In the genomic region with DNA sequence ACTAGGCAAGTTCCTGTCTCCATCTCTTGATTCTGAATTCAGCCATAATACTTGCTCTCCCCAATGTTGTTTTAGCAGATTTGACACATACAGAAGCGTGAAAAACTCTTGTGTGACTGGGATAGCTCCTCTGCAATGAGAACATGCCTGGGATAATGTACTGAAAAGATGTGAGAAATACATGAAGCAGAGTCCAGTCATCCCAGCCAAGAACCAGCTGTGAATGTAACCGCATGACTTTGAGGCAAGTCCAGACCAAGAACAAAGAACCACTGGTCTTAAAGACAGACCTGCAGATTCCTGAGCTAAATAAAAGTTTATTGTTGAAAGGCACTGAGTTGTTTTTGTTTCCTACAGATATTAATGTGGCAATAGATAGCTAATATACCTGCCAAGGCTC, we compare ENCODE assay signal across 20 cellular contexts.
"Had no signal": no experiment of that assay in that cellular context is flagged by ENCODE, and none has a peak within 500 bp of the region (broad histone marks: within the 10 kb centered on the region; RNA-seq: fewer than 3 reads in every experiment).

No MANE protein-coding gene starts in this region.

- H3K27ac ChIP-seq: prostate gland, transverse colon had no signal

- H3K36me3 ChIP-seq: prostate gland, transverse colon had no signal

- H3K4me3 Mint-ChIP-seq: activated CD8-positive, alpha-beta T cell treated with anti-CD3 and anti-CD28 coated beads, Interleukin-2, amount 10 ng/mL, durations not matched to agents 7 days and 5 days; mesothelial cell of epicardium; natural killer cell; stimulated activated naive CD8-positive, alpha-beta T cell treated with anti-CD3 and anti-CD28 coated beads, Interleukin-15, amount 100 ng/mL, for 72 hours had no signal

- ATAC-seq: activated CD8-positive, alpha-beta T cell treated with anti-CD3 and anti-CD28 coated beads, Interleukin-2, amount 10 ng/mL, durations not matched to agents 7 days and 5 days; activated naive CD4-positive, alpha-beta T cell treated with anti-CD3 and anti-CD28 coated beads, Interleukin-2, amount 50 U/mL, for 72 hours; left colon; natural killer cell; stimulated activated naive CD8-positive, alpha-beta T cell treated with anti-CD3 and anti-CD28 coated beads, Interleukin-15, amount 100 ng/mL, for 72 hours had no signal

- H3K36me3 Mint-ChIP-seq: activated naive CD4-positive, alpha-beta T cell treated with anti-CD3 and anti-CD28 coated beads, Interleukin-2, amount 50 U/mL, for 72 hours; mesothelial cell of epicardium; natural killer cell had no signal

- H3K9me3 ChIP-seq: prostate gland, transverse colon had no signal

- H3K4me1 Mint-ChIP-seq: natural killer cell; stimulated activated naive CD8-positive, alpha-beta T cell treated with anti-CD3 and anti-CD28 coated beads, Interleukin-15, amount 100 ng/mL, for 72 hours had no signal

- H3K4me1 ChIP-seq: prostate gland, transverse colon had no signal

- H3K27me3 ChIP-seq: transverse colon had no signal

- H3K4me3 ChIP-seq: lung, prostate gland, transverse colon had no signal

- H3K9me3 Mint-ChIP-seq: activated naive CD4-positive, alpha-beta T cell treated with anti-CD3 and anti-CD28 coated beads, Interleukin-2, amount 50 U/mL, for 72 hours; mesothelial cell of epicardium; stimulated activated naive CD8-positive, alpha-beta T cell treated with anti-CD3 and anti-CD28 coated beads, Interleukin-15, amount 100 ng/mL, for 72 hours had no signal

- H3K27ac Mint-ChIP-seq: activated CD8-positive, alpha-beta T cell treated with anti-CD3 and anti-CD28 coated beads, Interleukin-2, amount 10 ng/mL, durations not matched to agents 7 days and 5 days; activated naive CD4-positive, alpha-beta T cell treated with anti-CD3 and anti-CD28 coated beads, Interleukin-2, amount 50 U/mL, for 72 hours; mesothelial cell of epicardium; natural killer cell; stimulated activated naive CD8-positive, alpha-beta T cell treated with anti-CD3 and anti-CD28 coated beads, Interleukin-15, amount 100 ng/mL, for 72 hours had no signal

- DNase-seq: activated CD4-positive, alpha-beta T cell treated with anti-CD3 and anti-CD28 coated beads for 1 hour; activated CD4-positive, alpha-beta T cell treated with anti-CD3 and anti-CD28 coated beads, Interleukin-2, amount 50 U/mL, for 1 hour; activated CD8-positive, alpha-beta T cell treated with anti-CD3 and anti-CD28 coated beads, Interleukin-2, amount 10 ng/mL, durations not matched to agents 7 days and 5 days; activated T-cell treated with anti-CD3 and anti-CD28 coated beads, Interleukin-2, amount 50 U/mL, for 1 hour; aorta; effector CD4-positive, alpha-beta T cell; foreskin melanocyte; islet precursor cell; left colon; natural killer cell; right cardiac atrium; stimulated activated CD4-positive, alpha-beta T cell treated with anti-CD3 and anti-CD28 coated beads, Interleukin-12 subunit alpha, Interleukin-12 subunit beta, amount 100 ng/mL, for 4 hours; stimulated activated CD4-positive, alpha-beta T cell treated with anti-CD3 and anti-CD28 coated beads, Interleukin-4, amount 100 ng/mL, for 4 hours; stimulated activated naive CD8-positive, alpha-beta T cell treated with anti-CD3 and anti-CD28 coated beads, Interleukin-15, amount 100 ng/mL, for 72 hours; T-helper 9 cell; transverse colon had no signal
